ENCODE assay signal across 17 cellular contexts in genomic region chr5:177491983-177492746, GRCh38. TPM values are rescaled to one million over a fixed set of nuclear protein-coding genes. Genes with fewer than 3 reads are reported as not detected.
A peak's percentile ranks its signal among the peaks of the same experiment; 100 is the strongest.
DNase-seq lines count a peak whose midpoint lies in the region; ATAC-seq, FAIRE-seq and TF ChIP-seq lines count a peak whose summit lies in the region.
"Had no signal": no experiment of that assay in that cellular context is flagged by ENCODE, and none has a peak within 500 bp of the region (broad histone marks: within the 10 kb centered on the region; RNA-seq: fewer than 3 reads in every experiment).

No MANE protein-coding gene starts in this region.

- H4K20me1 ChIP-seq in HCT116 (ENCODE audit: insufficient read depth): peaks cover 11% of the 10 kb centered on the region; the same call in 1 of the 2 replicates

- peak overlapping the region; percentile 9; the same call in 2 of the 3 replicates for H3K4me2 ChIP-seq in A549
- no peak overlapping the region for H3K4me2 ChIP-seq in HCT116 (ENCODE audit: low read length)
- H3K4me2 ChIP-seq in trophoblast cell (ENCODE audit: low read length): no peak overlapping the region

- intact Hi-C loops in HCT116 (cut with micrococcal nuclease): no loop called here
- intact Hi-C loops in posterior cingulate gyrus (cut with DNase I): no loop called here

- peak overlapping the region; percentile 32 for H3K18ac ChIP-seq in trophoblast cell (ENCODE audit: low read length)

- H3K4me1 ChIP-seq in A549 (peaks cover 56% of the 10 kb centered on the region), HCT116 (ENCODE audit: control insufficient read depth in 1 of 2, insufficient read depth in 2 of 2, low read length in 2 of 2) (peaks cover 31 to 58% of the 10 kb centered on the region in 2 experiments), ectodermal cell (ENCODE audit: control insufficient read depth, insufficient read depth, low read length) (peaks cover 30% of the 10 kb centered on the region), trophoblast cell (ENCODE audit: control insufficient read depth in 1 of 2, insufficient read depth in 2 of 2, low read length in 2 of 2) (peaks cover 34 to 46% of the 10 kb centered on the region in 2 experiments)

- H3K4ac ChIP-seq in trophoblast cell (ENCODE audit: low read depth, low read length): peak overlapping the region; percentile 8

- no peak overlapping the region for H4K91ac ChIP-seq in trophoblast cell (ENCODE audit: low read depth, low read length)

- H3K9me2 ChIP-seq in HCT116 (ENCODE audit: insufficient read depth): no peaks in the 10 kb centered on the region

- RAD21 ChIA-PET in HCT116 (lab: Charles Lee; ENCODE audit: low non-redundant PET in 1 of 2, low total read pairs in 2 of 2, uncharacterized antibody in 2 of 2, unreplicated experiment in 2 of 2): no interaction called here

- H2BK120ac ChIP-seq in trophoblast cell (ENCODE audit: insufficient read depth, low read length, poor library complexity): no peak overlapping the region

- no peak overlapping the region for H3K14ac ChIP-seq in trophoblast cell (ENCODE audit: low read length)

- H2AFZ ChIP-seq in HCT116 (ENCODE audit: low read depth, low read length, poor library complexity, severe bottlenecking) (no peak overlapping the region), trophoblast cell (ENCODE audit: insufficient read depth, low read length, poor library complexity) (no peak overlapping the region)

- H3K9ac ChIP-seq in HCT116 (ENCODE audit: low read length) (no peak overlapping the region), trophoblast cell (ENCODE audit: low read length) (no peak overlapping the region)

- no peak for TF ChIP-seq EP300 in A549 (IDR thresholded peaks at IDR 0.05)

- BruUV-seq in HCT116 (replicated peaks; lab: Mats Ljungman, UMichigan): no TSS peak

- H3K9me3 ChIP-seq in A549: no peaks in the 10 kb centered on the region
- no peaks in the 10 kb centered on the region for H3K9me3 ChIP-seq in HCT116 (ENCODE audit: control insufficient read depth in 1 of 2, insufficient read depth in 1 of 2, low read depth in 1 of 2, low read length in 2 of 2)
- no peaks in the 10 kb centered on the region for H3K9me3 ChIP-seq in ectodermal cell (ENCODE audit: control insufficient read depth, low read length)
- H3K9me3 ChIP-seq in trophoblast cell (ENCODE audit: insufficient read depth, low read depth, low read length): no peaks in the 10 kb centered on the region
- H3K9me3 ChIP-seq: adrenal gland, left lung, Peyer's patch had no signal

- H4K12ac ChIP-seq in trophoblast cell (ENCODE audit: low read depth, low read length): no peak overlapping the region

- TF ChIP-seq CTCF in A549 (IDR thresholded peaks at IDR 0.05) (no peak), HCT116 (IDR thresholded peaks at IDR 0.05 in 2 of 3, conservative IDR thresholded peaks at IDR 0.05 in 1 of 3; ENCODE audit: borderline replicate concordance in 1 of 3, insufficient read depth in 1 of 3, low read depth in 2 of 3, low read length in 2 of 3) (no peak)

- H3K79me2 ChIP-seq in HCT116 (ENCODE audit: insufficient read depth, low read length) (peaks cover 67% of the 10 kb centered on the region), trophoblast cell (ENCODE audit: control insufficient read depth, insufficient read depth, low read length, poor library complexity) (peaks cover 18% of the 10 kb centered on the region)

- no peak for ATAC-seq in A549
- ATAC-seq in HCT116: no peak
- no peak for ATAC-seq in GM19397 (IDR thresholded peaks at IDR 0.05; ENCODE audit: unreplicated experiment)
- ATAC-seq: left lung, right cardiac atrium had no signal

- no peak overlapping the region for H3K4me3 ChIP-seq in A549
- H3K4me3 ChIP-seq in HCT116 (replicated peaks in 1 of 2; ENCODE audit: low read depth in 1 of 2, low read length in 2 of 2): no peak overlapping the region
- H3K4me3 ChIP-seq in ectodermal cell (ENCODE audit: insufficient read depth, low read depth, low read length): no peak overlapping the region
- no peak overlapping the region for H3K4me3 ChIP-seq in trophoblast cell (ENCODE audit: low read depth, low read length)
- H3K4me3 ChIP-seq: adrenal gland, left lung, Peyer's patch had no signal

- H2BK12ac ChIP-seq in trophoblast cell (ENCODE audit: low read length): no peak overlapping the region

- TF ChIP-seq RAD21 in A549 (conservative IDR thresholded peaks at IDR 0.05 in 1 of 2, IDR thresholded peaks at IDR 0.05 in 1 of 2) (no peak), HCT116 (IDR thresholded peaks at IDR 0.05; ENCODE audit: low read depth) (no peak)

- FAIRE-seq in A549 (lab: Jason Lieb, UNC): no peak

- TF ChIP-seq POLR2A in A549 (IDR thresholded peaks at IDR 0.05; ENCODE audit: low read length) (no peak), HCT116 (IDR thresholded peaks at IDR 0.05; ENCODE audit: borderline replicate concordance, extremely low read depth, insufficient read depth, insufficient read length) (no peak)

- no peak overlapping the region for H2AK5ac ChIP-seq in trophoblast cell (ENCODE audit: low read length)

- H3K27ac ChIP-seq in A549 (peak overlapping the region in 1 of 2 experiments; percentile 95; a peak in 3 of 6 replicates), HCT116 (ENCODE audit: low read depth, low read length) (peak overlapping the region; percentile 96; the same call in 1 of the 2 replicates), ectodermal cell (ENCODE audit: insufficient read depth, low read depth, low read length, poor library complexity, severe bottlenecking) (peak overlapping the region; percentile 8), trophoblast cell (ENCODE audit: low read depth, low read length) (no peak overlapping the region)

- H3K27me3 ChIP-seq in HCT116 (ENCODE audit: insufficient read depth, low read length): no peaks in the 10 kb centered on the region
- H3K27me3 ChIP-seq in ectodermal cell (ENCODE audit: control insufficient read depth, insufficient read depth, low read length, poor library complexity, severe bottlenecking): no peaks in the 10 kb centered on the region
- H3K27me3 ChIP-seq in trophoblast cell (ENCODE audit: insufficient read depth, low read length): no peaks in the 10 kb centered on the region
- H3K27me3 ChIP-seq: adrenal gland, left lung, Peyer's patch had no signal

- CTCF ChIA-PET in A549 (lab: Yijun Ruan, JAX): interaction anchor here (0.6 to 18.1 kb wide), 17 partner anchors 10 to 734 kb away, joined by 3 to 354 read pairs (median 3); partner anchors contain the start of genes DBN1, DDX41, DOK3 and PDLIM7
- CTCF ChIA-PET in HCT116 (lab: Charles Lee): interaction anchor here (0.6 to 1.3 kb wide), 3 partner anchors 9 to 184 kb away, joined by 3 read pairs; no protein-coding TSS in a partner anchor

- H4K8ac ChIP-seq in trophoblast cell (ENCODE audit: low read depth, low read length): no peak overlapping the region

- 91% methylated on average over 38 of the region's 54 CpGs for WGBS in A549 (ENCODE audit: missing lambda C conversion rate)
- 94 to 95% methylated on average over 53 to 54 of the region's 54 CpGs for WGBS in ectodermal cell, 2 experiments
- no CpG with 5 or more reads among the region's 54 CpGs for WGBS in trophoblast cell (ENCODE audit: extremely low coverage, insufficient coverage, insufficient read length)

- H3K79me1 ChIP-seq in trophoblast cell (ENCODE audit: low read length): peaks cover 36% of the 10 kb centered on the region

- peaks cover 14 to 43% of the 10 kb centered on the region in 2 experiments; a peak in 3 of 4 replicates for H3K36me3 ChIP-seq in HCT116 (ENCODE audit: control insufficient read depth in 1 of 2, insufficient read depth in 2 of 2, low read length in 2 of 2)
- H3K36me3 ChIP-seq in ectodermal cell (ENCODE audit: control insufficient read depth, insufficient read depth, low read length): peaks cover 48% of the 10 kb centered on the region
- peaks cover 80 to 83% of the 10 kb centered on the region in 2 experiments for H3K36me3 ChIP-seq in trophoblast cell (ENCODE audit: control insufficient read depth in 1 of 2, insufficient read depth in 2 of 2, low read length in 2 of 2)

- POLR2A ChIA-PET in A549 (lab: Yijun Ruan, JAX): no interaction called here
- POLR2A ChIA-PET in HCT116 (lab: Charles Lee): interaction anchor here (6.4 kb wide), 1 partner anchor 13 kb away, joined by 54 read pairs; no protein-coding TSS in a partner anchor

- H3K23ac ChIP-seq in trophoblast cell (ENCODE audit: low read length): no peak overlapping the region

- DNase-seq in A549 (ENCODE audit: low read depth in 1 of 2, low spot score in 1 of 2) (no peak), HCT116 (ENCODE audit: low read depth, low spot score) (no peak), trophoblast cell (no peak), posterior cingulate gyrus (no peak), NCI-H2227 treated with DMSO at 0.1 percent for 48 hours (lab: John Stamatoyannopoulos, UW) (no peak), COLO829 (ENCODE audit: low spot score) (no peak)
- DNase-seq: adrenal gland, cortex of kidney, DMS153, HCEC 1CT, NCI-H510A treated with DMSO at 0.1 percent for 48 hours, Peyer's patch, SW 1271 had no signal

- H2BK5ac ChIP-seq in trophoblast cell (ENCODE audit: low read depth, low read length, poor library complexity): no peak overlapping the region

RNA-seq across cellular contexts. Expression of gene PDLIM7, which starts 5.2 kb away (rescaled TPM):
- polyA plus RNA-seq in A549 (2011; rRNA removed): 26.1 and 30.7 TPM in 2 replicates
- 91.5 and 139 TPM in 2 replicates for polyA plus RNA-seq in A549 (2012; cell fraction: cytosol; rRNA removed)
- 252 and 329 TPM in 2 replicates for polyA plus RNA-seq in A549 (2012; cell fraction: nucleus; rRNA removed)
- 120 to 141 TPM (median 124 TPM) in 3 replicates for polyA plus RNA-seq in A549 (2017; fragmentation: RNase III; extraction: RNeasy Plus Mini Kit Qiagen cat#74134 plus additional on column Dnase treatment)
- 22.0 and 27.9 TPM in 2 replicates for polyA minus RNA-seq in A549 (2011; rRNA and poly(A)+ RNA removed)
- total RNA-seq in HCT116 (2021; ENCODE audit: unreplicated experiment): 153 TPM
- 152 and 163 TPM in 2 replicates for polyA plus RNA-seq in HCT116 (2012)
- polyA plus RNA-seq in ectodermal cell (2013, experiment 1 of 4): 367 TPM
- polyA plus RNA-seq in ectodermal cell (2013, experiment 2 of 4): 396 TPM
- polyA plus RNA-seq in ectodermal cell (2013, experiment 3 of 4): 299 TPM
- polyA plus RNA-seq in ectodermal cell (2013, experiment 4 of 4): 330 TPM
- 220 and 227 TPM in 2 replicates for polyA plus RNA-seq in trophoblast cell (2013)

RNA-seq across cellular contexts. Expression of gene DOK3, which starts 17.5 kb away (rescaled TPM):
- polyA plus RNA-seq in A549 (2011; rRNA removed) (1.3 and 1.8 TPM in 2 replicates), A549 (2017; fragmentation: RNase III; extraction: RNeasy Plus Mini Kit Qiagen cat#74134 plus additional on column Dnase treatment) (7.1 to 9.1 TPM (median 7.4 TPM) in 3 replicates)
- polyA plus RNA-seq in A549 (2012; cell fraction: cytosol; rRNA removed): 2.9 and 4.2 TPM in 2 replicates
- polyA plus RNA-seq in A549 (2012; cell fraction: nucleus; rRNA removed): 26.3 and 29.7 TPM in 2 replicates
- polyA minus RNA-seq in A549 (2011; rRNA and poly(A)+ RNA removed): 0.54 and 2.0 TPM in 2 replicates
- total RNA-seq in HCT116 (2021; ENCODE audit: unreplicated experiment): 8.0 TPM
- 3.3 and 3.7 TPM in 2 replicates for polyA plus RNA-seq in HCT116 (2012)
- 6.6 TPM for polyA plus RNA-seq in ectodermal cell (2013, experiment 1 of 4)
- polyA plus RNA-seq in ectodermal cell (2013, experiment 2 of 4): 6.8 TPM
- polyA plus RNA-seq in ectodermal cell (2013, experiment 3 of 4): 3.3 TPM
- polyA plus RNA-seq in ectodermal cell (2013, experiment 4 of 4): 3.6 TPM
- 2.4 and 2.5 TPM in 2 replicates for polyA plus RNA-seq in trophoblast cell (2013)

RNA-seq across cellular contexts. Expression of gene DBN1, which starts 18.7 kb away (rescaled TPM):
- polyA plus RNA-seq in A549 (2011; rRNA removed): 32.6 and 47.7 TPM in 2 replicates
- polyA plus RNA-seq in A549 (2012; cell fraction: cytosol; rRNA removed): 33.1 and 34.4 TPM in 2 replicates
- 374 and 488 TPM in 2 replicates for polyA plus RNA-seq in A549 (2012; cell fraction: nucleus; rRNA removed)
- polyA plus RNA-seq in A549 (2017; fragmentation: RNase III; extraction: RNeasy Plus Mini Kit Qiagen cat#74134 plus additional on column Dnase treatment): 92.4 to 118 TPM (median 107 TPM) in 3 replicates
- 50.2 and 52.4 TPM in 2 replicates for polyA minus RNA-seq in A549 (2011; rRNA and poly(A)+ RNA removed)
- 144 TPM for total RNA-seq in HCT116 (2021; ENCODE audit: unreplicated experiment)
- 110 and 117 TPM in 2 replicates for polyA plus RNA-seq in HCT116 (2012)
- 451 TPM for polyA plus RNA-seq in ectodermal cell (2013, experiment 1 of 4)
- 443 TPM for polyA plus RNA-seq in ectodermal cell (2013, experiment 2 of 4)
- polyA plus RNA-seq in ectodermal cell (2013, experiment 3 of 4): 312 TPM
- polyA plus RNA-seq in ectodermal cell (2013, experiment 4 of 4): 341 TPM
- polyA plus RNA-seq in trophoblast cell (2013): 206 and 211 TPM in 2 replicates

RNA-seq across cellular contexts. Expression of gene DDX41, which starts 24.6 kb away (rescaled TPM):
- 87.7 and 90.7 TPM in 2 replicates for polyA plus RNA-seq in A549 (2011; rRNA removed)
- 180 and 211 TPM in 2 replicates for polyA plus RNA-seq in A549 (2012; cell fraction: cytosol; rRNA removed)
- polyA plus RNA-seq in A549 (2012; cell fraction: nucleus; rRNA removed): 290 and 366 TPM in 2 replicates
- 121 to 177 TPM (median 172 TPM) in 3 replicates for polyA plus RNA-seq in A549 (2017; fragmentation: RNase III; extraction: RNeasy Plus Mini Kit Qiagen cat#74134 plus additional on column Dnase treatment)
- 65.9 and 74.8 TPM in 2 replicates for polyA minus RNA-seq in A549 (2011; rRNA and poly(A)+ RNA removed)
- 141 TPM for total RNA-seq in HCT116 (2021; ENCODE audit: unreplicated experiment)
- polyA plus RNA-seq in HCT116 (2012): 267 and 489 TPM in 2 replicates
- 104 TPM for polyA plus RNA-seq in ectodermal cell (2013, experiment 1 of 4)
- polyA plus RNA-seq in ectodermal cell (2013, experiment 2 of 4): 98.4 TPM
- 70.5 TPM for polyA plus RNA-seq in ectodermal cell (2013, experiment 3 of 4)
- 81.7 TPM for polyA plus RNA-seq in ectodermal cell (2013, experiment 4 of 4)
- polyA plus RNA-seq in trophoblast cell (2013): 56.2 and 62.3 TPM in 2 replicates

RNA-seq across cellular contexts. Expression of gene PRR7, which starts 45.6 kb away (rescaled TPM):
- polyA plus RNA-seq in A549 (2011; rRNA removed) (1.8 and 2.2 TPM in 2 replicates), A549 (2017; fragmentation: RNase III; extraction: RNeasy Plus Mini Kit Qiagen cat#74134 plus additional on column Dnase treatment) (11.0 to 12.1 TPM (median 11.2 TPM) in 3 replicates)
- 25.9 and 43.4 TPM in 2 replicates for polyA plus RNA-seq in A549 (2012; cell fraction: cytosol; rRNA removed)
- polyA plus RNA-seq in A549 (2012; cell fraction: nucleus; rRNA removed): 39.8 and 85.8 TPM in 2 replicates
- 0.58 and 0.95 TPM in 2 replicates for polyA minus RNA-seq in A549 (2011; rRNA and poly(A)+ RNA removed)
- total RNA-seq in HCT116 (2021; ENCODE audit: unreplicated experiment): 39.9 TPM
- polyA plus RNA-seq in HCT116 (2012): 28.9 and 29.4 TPM in 2 replicates
- 16.6 TPM for polyA plus RNA-seq in ectodermal cell (2013, experiment 1 of 4)
- polyA plus RNA-seq in ectodermal cell (2013, experiment 2 of 4): 13.0 TPM
- 13.3 TPM for polyA plus RNA-seq in ectodermal cell (2013, experiment 3 of 4)
- 16.5 TPM for polyA plus RNA-seq in ectodermal cell (2013, experiment 4 of 4)
- 1.7 and 1.9 TPM in 2 replicates for polyA plus RNA-seq in trophoblast cell (2013)
